ENCODE assay signal across 33 cellular contexts in the genomic region with DNA sequence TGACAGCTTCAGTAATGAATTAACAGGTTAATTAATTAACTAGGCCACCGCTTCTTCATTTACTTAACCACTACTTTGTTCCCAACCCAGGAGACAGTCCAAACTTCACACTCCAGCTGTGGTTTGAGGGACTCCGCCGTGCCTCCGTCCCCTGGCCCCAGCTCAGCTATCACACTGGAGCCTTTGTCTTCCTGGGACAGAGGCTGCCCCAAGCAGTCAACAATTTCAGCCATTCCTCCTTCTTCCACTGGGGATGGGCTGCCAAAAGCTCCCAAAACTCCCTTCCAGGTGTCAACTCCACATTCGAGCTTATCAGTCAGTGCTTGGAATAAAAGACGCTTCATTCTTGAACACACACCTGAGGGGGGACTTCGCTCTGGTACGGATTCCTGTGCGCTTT.
DNase-seq lines count a peak whose midpoint lies in the region; ATAC-seq, FAIRE-seq and TF ChIP-seq lines count a peak whose summit lies in the region.
"Had no signal": no experiment of that assay in that cellular context is flagged by ENCODE, and none has a peak within 500 bp of the region (broad histone marks: within the 10 kb centered on the region; RNA-seq: fewer than 3 reads in every experiment).

No MANE protein-coding gene starts in this region.

- no peak overlapping the region for H3K9ac ChIP-seq in HepG2 (ENCODE audit: insufficient read depth, low read depth, low read length)

- DNase-seq in HepG2 (ENCODE audit: low spot score) = peak; percentile 37
- no peak for DNase-seq in right lobe of liver
- DNase-seq in globus pallidus (ENCODE audit: low spot score) = peak; percentile 91
- DNase-seq in pons (ENCODE audit: low spot score) = peak; percentile 91
- DNase-seq in stimulated activated CD4-positive, alpha-beta T cell treated with anti-CD3 and anti-CD28 coated beads, Interleukin-2, amount 100 ng/mL, for 48 hours = no peak
- DNase-seq in immature natural killer cell = no peak
- no peak for DNase-seq in transverse colon
- DNase-seq in LoVo (ENCODE audit: low spot score) = no peak
- DNase-seq: 8988T; activated CD4-positive, alpha-beta T cell treated with anti-CD3 and anti-CD28 coated beads, Interleukin-2, amount 10 ng/mL, durations not matched to agents 24 days and 14 days; activated gamma-delta T cell; activated naive CD8-positive, alpha-beta T cell treated with anti-CD3 and anti-CD28 coated beads, Interleukin-2, amount 50 U/mL, for 24 hours; activated T-cell treated with anti-CD3 and anti-CD28 coated beads, Interleukin-2, amount 50 U/mL, for 1 hour; brain microvascular endothelial cell; CD4-positive, alpha-beta T cell; effector memory CD8-positive, alpha-beta T cell; foreskin melanocyte; left ventricle myocardium superior; naive B cell; NCI-H1105; NCI-H187 treated with DMSO at 0.1 percent for 48 hours; NCI-H2171 treated with DMSO at 0.1 percent for 48 hours; NCI-H524 treated with DMSO at 0.1 percent for 48 hours; retina; SHP77; stimulated activated CD4-positive, alpha-beta T cell treated with anti-CD3 and anti-CD28 coated beads, Interleukin-4, amount 100 ng/mL, for 24 hours; WERI-Rb-1 had no signal

- TF ChIP-seq RAD21 in HepG2 (CRISPR knock-in tag; IDR thresholded peaks at IDR 0.05) = no peak

- FAIRE-seq in HepG2 (lab: Jason Lieb, UNC) = peak; percentile 28
- FAIRE-seq: colon, GM12878 had no signal

- WGBS in HepG2 (ENCODE audit: low lambda C conversion rate) = 35% methylated on average over 9 of the region's 9 CpGs
- WGBS in right lobe of liver (ENCODE audit: insufficient coverage, low coverage, low lambda C conversion rate, missing lambda C conversion rate) = 83% methylated on average over 9 of the region's 9 CpGs
- 70 to 89% methylated on average over 2 to 9 of the region's 9 CpGs for WGBS in transverse colon (ENCODE audit: low coverage in 1 of 2), 2 donors

- CTCF ChIA-PET in HepG2 (lab: Yijun Ruan, JAX; ENCODE audit: low intra/inter-chr PET ratio, low total read pairs) = no interaction called here

- H4K20me1 ChIP-seq in HepG2 (ENCODE audit: insufficient read depth, low read length) = no peaks in the 10 kb centered on the region

- H2AFZ ChIP-seq in HepG2 (ENCODE audit: low read length) = peak overlapping the region; percentile 35
- H2AFZ ChIP-seq: hepatocyte had no signal

- H3K27ac ChIP-seq in HepG2 (ENCODE audit: extremely low read length, insufficient read depth, low read length) = peak overlapping the region; percentile 78
- H3K27ac ChIP-seq in right lobe of liver = no peak overlapping the region
- no peak overlapping the region for H3K27ac ChIP-seq in transverse colon
- H3K27ac ChIP-seq: brain microvascular endothelial cell, hepatocyte, WERI-Rb-1 had no signal

- peaks cover 61% of the 10 kb centered on the region for H3K4me1 ChIP-seq in HepG2 (ENCODE audit: insufficient read depth, low read length)
- peaks cover 0 to 30% (median 17%) of the 10 kb centered on the region in 4 donors for H3K4me1 ChIP-seq in right lobe of liver
- peaks cover 0 to 5% (median 0%) of the 10 kb centered on the region in 4 donors for H3K4me1 ChIP-seq in transverse colon

- H3K9me3 ChIP-seq in HepG2 (ENCODE audit: low read length) = no peaks in the 10 kb centered on the region
- no peaks in the 10 kb centered on the region for H3K9me3 ChIP-seq in right lobe of liver
- no peaks in the 10 kb centered on the region for H3K9me3 ChIP-seq in transverse colon

- in situ Hi-C loops in HepG2 (cut with HindIII; ENCODE audit: extremely low pct_ligation_motif_present, low pct_unique_long_range_greater_than_20kb) = no loop called here
- in situ Hi-C loops in transverse colon (cut with MboI; ENCODE audit: low pct_ligation_motif_present in 1 of 4, low pct_unique_long_range_greater_than_20kb in 1 of 4, low sequenced_read_pairs in 3 of 4) = no loop called here

- intact Hi-C loops in HepG2 (cut with micrococcal nuclease; ENCODE audit: unreplicated experiment) (no loop called here), right lobe of liver (cut with DNase I) (no loop called here), transverse colon (cut with DNase I; ENCODE audit: low total_unique reads) (no loop called here)

- H3K4me3 ChIP-seq in HepG2 (replicated peaks in 1 of 3; ENCODE audit: insufficient read depth in 1 of 3, low read depth in 2 of 3, low read length in 3 of 3) = 0 out of 6 replicates have a peak overlapping the region, but pooled peaks of 1 of the 3 experiments have one; percentile 1
- no peak overlapping the region for H3K4me3 ChIP-seq in right lobe of liver
- no peak overlapping the region for H3K4me3 ChIP-seq in transverse colon
- H3K4me3 ChIP-seq: GM12878, hepatocyte had no signal

- H3K36me3 Mint-ChIP-seq in immature natural killer cell = no peaks in the 10 kb centered on the region
- H3K36me3 Mint-ChIP-seq: IgD-negative memory B cell; naive B cell; stimulated activated effector memory CD8-positive, alpha-beta T cell treated with anti-CD3 and anti-CD28 coated beads, Interleukin-12 subunit alpha, Interleukin-12 subunit beta, amount 100 ng/mL, for 72 hours had no signal

- H3K27me3 ChIP-seq in HepG2 (ENCODE audit: control insufficient read depth in 1 of 2, insufficient read depth in 2 of 2, low read length in 2 of 2) (no peaks in the 10 kb centered on the region), right lobe of liver (no peaks in the 10 kb centered on the region), transverse colon (no peaks in the 10 kb centered on the region)
- H3K27me3 ChIP-seq: brain microvascular endothelial cell, hepatocyte had no signal

- POLR2A ChIA-PET in HepG2 (lab: Yijun Ruan, JAX) = interaction anchor here (2.0 kb wide), 1 partner anchor 9 kb away, joined by 8 read pairs; no protein-coding TSS in a partner anchor

- H3K4me3 Mint-ChIP-seq in immature natural killer cell = no peak overlapping the region
- H3K4me3 Mint-ChIP-seq: activated CD4-positive, alpha-beta T cell treated with anti-CD3 and anti-CD28 coated beads, Interleukin-2, amount 10 ng/mL, durations not matched to agents 24 days and 14 days; activated naive CD8-positive, alpha-beta T cell treated with anti-CD3 and anti-CD28 coated beads, Interleukin-2, amount 50 U/mL, for 24 hours; CD4-positive, alpha-beta T cell; effector memory CD8-positive, alpha-beta T cell; IgD-negative memory B cell; naive B cell; stimulated activated effector memory CD8-positive, alpha-beta T cell treated with anti-CD3 and anti-CD28 coated beads, Interleukin-12 subunit alpha, Interleukin-12 subunit beta, amount 100 ng/mL, for 72 hours had no signal

- H3K9me3 Mint-ChIP-seq in immature natural killer cell = peaks cover 0 to under 1% (median 0%) of the 10 kb centered on the region in 6 donors
- H3K9me3 Mint-ChIP-seq: activated CD4-positive, alpha-beta T cell treated with anti-CD3 and anti-CD28 coated beads, Interleukin-2, amount 10 ng/mL, durations not matched to agents 24 days and 14 days; activated naive CD8-positive, alpha-beta T cell treated with anti-CD3 and anti-CD28 coated beads, Interleukin-2, amount 50 U/mL, for 24 hours; CD4-positive, alpha-beta T cell; effector memory CD8-positive, alpha-beta T cell; stimulated activated effector memory CD8-positive, alpha-beta T cell treated with anti-CD3 and anti-CD28 coated beads, Interleukin-12 subunit alpha, Interleukin-12 subunit beta, amount 100 ng/mL, for 72 hours had no signal

- H3K79me2 ChIP-seq in HepG2 (ENCODE audit: insufficient read depth, low read length) = no peaks in the 10 kb centered on the region

- peak overlapping the region; percentile 80 for H3K4me2 ChIP-seq in HepG2 (ENCODE audit: low read depth, low read length)
- H3K4me2 ChIP-seq: hepatocyte had no signal

- no peaks in the 10 kb centered on the region for H3K36me3 ChIP-seq in HepG2 (replicated peaks in 1 of 2; ENCODE audit: control insufficient read depth in 1 of 2, insufficient read depth in 2 of 2, low read length in 2 of 2)
- H3K36me3 ChIP-seq in right lobe of liver = no peaks in the 10 kb centered on the region
- peaks cover 0 to 3% (median 0%) of the 10 kb centered on the region in 4 donors for H3K36me3 ChIP-seq in transverse colon
- H3K36me3 ChIP-seq: brain microvascular endothelial cell had no signal

- TF ChIP-seq EP300 in HepG2 (IDR thresholded peaks at IDR 0.05; ENCODE audit: low read depth in 2 of 2, low read length in 2 of 2) = peak in 1 of 2 experiments; percentile 49; a peak in 1 of 4 replicates
- TF ChIP-seq EP300 in HepG2 (CRISPR knock-in tag; IDR thresholded peaks at IDR 0.05; ENCODE audit: borderline replicate concordance) = no peak
- TF ChIP-seq EP300 in transverse colon (IDR thresholded peaks at IDR 0.05; ENCODE audit: low read depth) = no peak

- no peaks in the 10 kb centered on the region for H3K4me1 Mint-ChIP-seq in immature natural killer cell
- H3K4me1 Mint-ChIP-seq: activated CD4-positive, alpha-beta T cell treated with anti-CD3 and anti-CD28 coated beads, Interleukin-2, amount 10 ng/mL, durations not matched to agents 24 days and 14 days; activated naive CD8-positive, alpha-beta T cell treated with anti-CD3 and anti-CD28 coated beads, Interleukin-2, amount 50 U/mL, for 24 hours; IgD-negative memory B cell; naive B cell; stimulated activated effector memory CD8-positive, alpha-beta T cell treated with anti-CD3 and anti-CD28 coated beads, Interleukin-12 subunit alpha, Interleukin-12 subunit beta, amount 100 ng/mL, for 72 hours had no signal

- BruUV-seq in HepG2 (replicated peaks; lab: Mats Ljungman, UMichigan) = no TSS peak

- H3K27me3 Mint-ChIP-seq in immature natural killer cell (ENCODE audit: low read depth in 3 of 3) = peaks cover 0 to 6% (median 1%) of the 10 kb centered on the region in 3 donors
- H3K27me3 Mint-ChIP-seq: activated CD4-positive, alpha-beta T cell treated with anti-CD3 and anti-CD28 coated beads, Interleukin-2, amount 10 ng/mL, durations not matched to agents 24 days and 14 days; activated naive CD8-positive, alpha-beta T cell treated with anti-CD3 and anti-CD28 coated beads, Interleukin-2, amount 50 U/mL, for 24 hours; CD4-positive, alpha-beta T cell; effector memory CD8-positive, alpha-beta T cell; IgD-negative memory B cell; naive B cell had no signal

- TF ChIP-seq POLR2A in HepG2 (IDR thresholded peaks at IDR 0.05; ENCODE audit: insufficient read depth in 1 of 2, low read depth in 2 of 2, low read length in 2 of 2) (no peak), right lobe of liver (IDR thresholded peaks at IDR 0.05) (no peak), transverse colon (IDR thresholded peaks at IDR 0.05) (no peak)

- no peak overlapping the region for H3K27ac Mint-ChIP-seq in immature natural killer cell
- H3K27ac Mint-ChIP-seq: activated CD4-positive, alpha-beta T cell treated with anti-CD3 and anti-CD28 coated beads, Interleukin-2, amount 10 ng/mL, durations not matched to agents 24 days and 14 days; activated naive CD8-positive, alpha-beta T cell treated with anti-CD3 and anti-CD28 coated beads, Interleukin-2, amount 50 U/mL, for 24 hours; CD4-positive, alpha-beta T cell; effector memory CD8-positive, alpha-beta T cell; IgD-negative memory B cell; stimulated activated effector memory CD8-positive, alpha-beta T cell treated with anti-CD3 and anti-CD28 coated beads, Interleukin-12 subunit alpha, Interleukin-12 subunit beta, amount 100 ng/mL, for 72 hours had no signal

- no peak for TF ChIP-seq CTCF in HepG2 (CRISPR knock-in tag; IDR thresholded peaks at IDR 0.05)
- TF ChIP-seq CTCF in right lobe of liver (IDR thresholded peaks at IDR 0.05) = no peak
- TF ChIP-seq CTCF in transverse colon (IDR thresholded peaks at IDR 0.05) = no peak

- peak; percentile 74 for ATAC-seq in HepG2
- no peak for ATAC-seq in right lobe of liver
- ATAC-seq: activated naive CD8-positive, alpha-beta T cell treated with anti-CD3 and anti-CD28 coated beads, Interleukin-2, amount 50 U/mL, for 24 hours; effector memory CD8-positive, alpha-beta T cell; GM12878; left ventricle myocardium superior; Panc1; stimulated activated effector memory CD8-positive, alpha-beta T cell treated with anti-CD3 and anti-CD28 coated beads, Interleukin-12 subunit alpha, Interleukin-12 subunit beta, amount 100 ng/mL, for 72 hours had no signal

Comparison
In these comparisons a context has a peak if more than half of its experiments do, and no peak if none do; other contexts are left out.
1. DNase-seq: peak in HepG2 (single experiment), globus pallidus (single experiment) and pons (single experiment); none in right lobe of liver (0 of 3), stimulated activated CD4-positive, alpha-beta T cell treated with anti-CD3 and anti-CD28 coated beads, Interleukin-2, amount 100 ng/mL, for 48 hours (0 of 2), immature natural killer cell (0 of 3), transverse colon (single experiment) and LoVo (single experiment).